In genomic region chr18:59085797-59086196, GRCh38 we compare ENCODE assay signal across 20 cellular contexts. TPM values are rescaled to one million over a fixed set of nuclear protein-coding genes. Genes with fewer than 3 reads are reported as not detected.
DNase-seq lines count a peak whose midpoint lies in the region; ATAC-seq, FAIRE-seq and TF ChIP-seq lines count a peak whose summit lies in the region.
"Had no signal": no experiment of that assay in that cellular context is flagged by ENCODE, and none has a peak within 500 bp of the region (broad histone marks: within the 10 kb centered on the region; RNA-seq: fewer than 3 reads in every experiment).

No MANE protein-coding gene starts in this region.

- intact Hi-C loops in endothelial cell of umbilical vein (cut with micrococcal nuclease): loop anchor here (2.0 kb wide), 1 partner anchor 317 kb away; no protein-coding TSS in a partner anchor

- no peak for TF ChIP-seq CTCF in OCI-LY3 (IDR thresholded peaks at IDR 0.05; ENCODE audit: low read depth, low read length)
- TF ChIP-seq CTCF in endothelial cell of umbilical vein (IDR thresholded peaks at IDR 0.05; ENCODE audit: extremely low read depth in 1 of 2, insufficient read depth in 1 of 2, low read depth in 1 of 2, low read length in 2 of 2): no peak
- no peak for TF ChIP-seq CTCF in osteoblast (IDR thresholded peaks at IDR 0.05; ENCODE audit: extremely low read depth, low read depth, low read length)

- DNase-seq in GM03348 (ENCODE audit: low spot score) (peak; percentile 71), endothelial cell of umbilical vein (ENCODE audit: low read depth, low spot score) (peak; percentile 41), osteoblast (ENCODE audit: insufficient read length, low spot score, missing footprints) (peak; percentile 54), NCI-H446 treated with DMSO at 0.1 percent for 48 hours (lab: John Stamatoyannopoulos, UW) (no peak)
- DNase-seq in stimulated activated CD4-positive, alpha-beta T cell treated with anti-CD3 and anti-CD28 coated beads, Interleukin-2, amount 100 ng/mL, for 24 hours: no peak
- DNase-seq in central memory CD4-positive, alpha-beta T cell: no peak
- DNase-seq: activated CD4-positive, alpha-beta memory T cell treated with anti-CD3 and anti-CD28 coated beads for 36 hours; activated T-cell treated with anti-CD3 and anti-CD28 coated beads, Interleukin-2, amount 50 U/mL, for 72 hours; CD4-positive, CD25-positive, alpha-beta regulatory T cell; H9; NCI-H1930; NCI-H510A; nephron progenitor cell; PC-3; stimulated activated naive CD8-positive, alpha-beta T cell treated with anti-CD3 and anti-CD28 coated beads, Interleukin-15, Interleukin-2, amounts not matched to agents 100 U/mL and 50 U/mL, for 24 hours; SW 1271; upper lobe of left lung had no signal

- H3K79me2 ChIP-seq in OCI-LY3 (ENCODE audit: low read length) (0 out of 2 replicates have a peak, but pooled peaks cover 5% of the 10 kb centered on the region), endothelial cell of umbilical vein (ENCODE audit: control insufficient read depth, insufficient read depth, low read length) (no peaks in the 10 kb centered on the region), osteoblast (ENCODE audit: insufficient read depth, low read length) (no peaks in the 10 kb centered on the region)

- H3K4me2 ChIP-seq in OCI-LY3 (ENCODE audit: low read length) (peak overlapping the region; percentile 78), endothelial cell of umbilical vein (ENCODE audit: insufficient read depth, low read length) (peak overlapping the region; percentile 22), osteoblast (ENCODE audit: insufficient read depth, low read length) (peak overlapping the region; percentile 46)

- POLR2A ChIA-PET in endothelial cell of umbilical vein (lab: Charles Lee): no interaction called here

- no peak for ATAC-seq in GM21390 (IDR thresholded peaks at IDR 0.05; ENCODE audit: unreplicated experiment)
- ATAC-seq: activated T-cell treated with anti-CD3 and anti-CD28 coated beads, Interleukin-2, amount 50 U/mL, for 72 hours; PC-3; stimulated activated naive CD8-positive, alpha-beta T cell treated with anti-CD3 and anti-CD28 coated beads, Interleukin-15, Interleukin-2, amounts not matched to agents 100 U/mL and 50 U/mL, for 24 hours had no signal

- H2AFZ ChIP-seq in OCI-LY3 (ENCODE audit: low read depth, low read length): no peak overlapping the region
- no peak overlapping the region for H2AFZ ChIP-seq in endothelial cell of umbilical vein (ENCODE audit: low read depth, low read length)
- H2AFZ ChIP-seq in osteoblast (ENCODE audit: low read length): no peak overlapping the region

- peak overlapping the region; percentile 23 for H3K4me3 ChIP-seq in OCI-LY3 (ENCODE audit: low read length)
- no peak overlapping the region for H3K4me3 ChIP-seq in endothelial cell of umbilical vein (replicated peaks in 1 of 3; ENCODE audit: insufficient read depth in 1 of 3, low read depth in 1 of 3, low read length in 3 of 3)
- H3K4me3 ChIP-seq in osteoblast (ENCODE audit: insufficient read depth, low read length): no peak overlapping the region
- H3K4me3 ChIP-seq: upper lobe of left lung had no signal

- H3K9ac ChIP-seq in OCI-LY3 (ENCODE audit: low read length): peak overlapping the region; percentile 56
- H3K9ac ChIP-seq in endothelial cell of umbilical vein (replicated peaks; ENCODE audit: extremely low read depth, insufficient read depth, low read length): no peak overlapping the region

- H3K27me3 ChIP-seq in OCI-LY3 (ENCODE audit: low read depth, low read length): no peaks in the 10 kb centered on the region
- H3K27me3 ChIP-seq in endothelial cell of umbilical vein (ENCODE audit: control insufficient read depth in 2 of 2, insufficient read depth in 2 of 2, low read length in 2 of 2): peaks cover 0 to 2% of the 10 kb centered on the region in 2 experiments
- peaks cover 25% of the 10 kb centered on the region for H3K27me3 ChIP-seq in osteoblast (ENCODE audit: insufficient read depth, low read length)
- H3K27me3 ChIP-seq: upper lobe of left lung had no signal

- CTCF ChIA-PET in endothelial cell of umbilical vein (lab: Charles Lee): interaction anchor here (1.0 to 7.7 kb wide), 9 partner anchors 9 to 322 kb away, joined by 3 to 86 read pairs (median 6); no protein-coding TSS in a partner anchor

- H3K9me3 ChIP-seq in OCI-LY3 (ENCODE audit: insufficient read depth, low read length) (no peaks in the 10 kb centered on the region), endothelial cell of umbilical vein (replicated peaks; ENCODE audit: control insufficient read depth, insufficient read depth, low read length) (no peaks in the 10 kb centered on the region), osteoblast (ENCODE audit: low read depth, low read length) (no peaks in the 10 kb centered on the region)
- H3K9me3 ChIP-seq: upper lobe of left lung had no signal

- H3K4me1 ChIP-seq in OCI-LY3 (ENCODE audit: low read length): peaks cover 69% of the 10 kb centered on the region
- peaks cover 15% of the 10 kb centered on the region for H3K4me1 ChIP-seq in endothelial cell of umbilical vein (ENCODE audit: control insufficient read depth, extremely low read depth, insufficient read depth, low read length)
- H3K4me1 ChIP-seq in osteoblast (ENCODE audit: insufficient read depth, low read length): peaks cover 11% of the 10 kb centered on the region
- H3K4me1 ChIP-seq: upper lobe of left lung had no signal

- H3K36me3 ChIP-seq in OCI-LY3 (replicated peaks; ENCODE audit: low read depth, low read length): no peaks in the 10 kb centered on the region
- H3K36me3 ChIP-seq in endothelial cell of umbilical vein (ENCODE audit: control insufficient read depth in 2 of 2, extremely low read depth in 1 of 2, insufficient read depth in 2 of 2, low read length in 2 of 2): no peaks in the 10 kb centered on the region
- H3K36me3 ChIP-seq in osteoblast (ENCODE audit: insufficient read depth, low read length): no peaks in the 10 kb centered on the region
- H3K36me3 ChIP-seq: upper lobe of left lung had no signal

- no peak for TF ChIP-seq POLR2A in endothelial cell of umbilical vein (IDR thresholded peaks at IDR 0.05; ENCODE audit: low read depth, low read length)

- H4K20me1 ChIP-seq in OCI-LY3 (ENCODE audit: insufficient read depth, low read length) (no peaks in the 10 kb centered on the region), endothelial cell of umbilical vein (replicated peaks; ENCODE audit: control insufficient read depth, extremely low read depth, insufficient read depth, low read length) (no peaks in the 10 kb centered on the region), osteoblast (ENCODE audit: insufficient read depth, low read length) (no peaks in the 10 kb centered on the region)

- BruUV-seq in endothelial cell of umbilical vein (replicated peaks; lab: Mats Ljungman, UMichigan): no TSS peak

- FAIRE-seq in endothelial cell of umbilical vein (lab: Jason Lieb, UNC): no peak
- FAIRE-seq: GM12892 had no signal

- dilution Hi-C loops in endothelial cell of umbilical vein (cut with MboI; ENCODE audit: extremely low pct_ligation_motif_present, low sequenced_read_pairs): no loop called here

- H3K9me1 ChIP-seq in endothelial cell of umbilical vein (replicated peaks; ENCODE audit: control insufficient read depth, extremely low read depth, insufficient read depth, low read length): no peaks in the 10 kb centered on the region

- H3K27ac ChIP-seq in OCI-LY3 (ENCODE audit: low read length) (peak overlapping the region; percentile 87), endothelial cell of umbilical vein (ENCODE audit: insufficient read depth, low read depth, low read length) (no peak overlapping the region), osteoblast (ENCODE audit: low read depth, low read length) (no peak overlapping the region)
- H3K27ac ChIP-seq: upper lobe of left lung had no signal

TF ChIP-seq in endothelial cell of umbilical vein, 7 proteins besides CTCF, POLR2A, EP300 and RAD21:
- TF ChIP-seq JUN (IDR thresholded peaks at IDR 0.05; ENCODE audit: borderline replicate concordance, insufficient read depth, insufficient read length, low read depth) (no peak), FOS (IDR thresholded peaks at IDR 0.05; ENCODE audit: borderline replicate concordance, insufficient read depth, low read length) (peak; percentile 75), GATA2 (IDR thresholded peaks at IDR 0.05; ENCODE audit: insufficient read depth, insufficient read length, low read depth, low read length) (peak; percentile 81), POLR2AphosphoS5 (IDR thresholded peaks at IDR 0.05; ENCODE audit: insufficient read depth, low read depth, low read length) (no peak), EZH2 (IDR thresholded peaks at IDR 0.05; ENCODE audit: borderline replicate concordance, low read depth, low read length, severe bottlenecking) (no peak), MAX (IDR thresholded peaks at IDR 0.05; ENCODE audit: insufficient read depth, insufficient read length) (no peak), MYC (IDR thresholded peaks at IDR 0.05; ENCODE audit: low read depth, low read length) (no peak)
TF ChIP-seq in endothelial cell of umbilical vein: peak in this region for 2.

RNA-seq across cellular contexts. Expression of gene SEC11C, which starts 53.9 kb away (rescaled TPM):
- 29.8 and 36.8 TPM in 2 replicates for total RNA-seq in endothelial cell of umbilical vein
- 16.3 and 20.0 TPM in 2 replicates for polyA plus RNA-seq in endothelial cell of umbilical vein
- polyA plus RNA-seq in endothelial cell of umbilical vein (2011; cell fraction: cytosol; rRNA removed): 21.1 and 24.4 TPM in 2 replicates
- polyA plus RNA-seq in endothelial cell of umbilical vein (2011; cell fraction: nucleus; rRNA removed): 11.0 and 11.6 TPM in 2 replicates
- polyA plus RNA-seq in endothelial cell of umbilical vein (2012): 31.5 and 51.2 TPM in 2 replicates
- 6.3 and 8.8 TPM in 2 replicates for polyA minus RNA-seq in endothelial cell of umbilical vein
- 12.9 TPM for polyA minus RNA-seq in endothelial cell of umbilical vein (2011; cell fraction: cytosol; rRNA and poly(A)+ RNA removed)
- 2.1 and 3.2 TPM in 2 replicates for polyA minus RNA-seq in endothelial cell of umbilical vein (2011; cell fraction: nucleus; rRNA and poly(A)+ RNA removed)
- total RNA-seq in osteoblast: 10.1 and 10.6 TPM in 2 replicates

Comparison
In these comparisons a context has a peak if more than half of its experiments do, and no peak if none do; other contexts are left out.
1. DNase-seq: peak in GM03348 (single experiment), endothelial cell of umbilical vein (single experiment) and osteoblast (single experiment); none in stimulated activated CD4-positive, alpha-beta T cell treated with anti-CD3 and anti-CD28 coated beads, Interleukin-2, amount 100 ng/mL, for 24 hours (0 of 2), NCI-H446 treated with DMSO at 0.1 percent for 48 hours (single experiment) and central memory CD4-positive, alpha-beta T cell (single experiment).
2. H3K4me2 ChIP-seq: peak in every context shown above with its lines; median percentile 78 in OCI-LY3; 46 in osteoblast; 22 in endothelial cell of umbilical vein.